In genomic region chr12:66493841-66494240, GRCh38 we compare ENCODE assay signal across 27 cellular contexts.
"Had no signal": no experiment of that assay in that cellular context is flagged by ENCODE, and none has a peak within 500 bp of the region (broad histone marks: within the 10 kb centered on the region; RNA-seq: fewer than 3 reads in every experiment).

No MANE protein-coding gene starts in this region.

- H3K27me3 ChIP-seq: heart right ventricle, hepatocyte, neural progenitor cell, neutrophil, right atrium auricular region, right lobe of liver, tibial nerve, uterus had no signal

- H3K79me2 ChIP-seq: hepatocyte, parathyroid adenoma had no signal

- H3K27ac Mint-ChIP-seq: mesothelial cell of epicardium; naive B cell; natural killer cell; neural progenitor cell; stimulated activated naive B cell treated with anti-CD40 and anti-IgM and Interleukin-4, amounts not matched to agents 10 μg/mL and 1 μg/mL and 100 μg/mL, for 72 hours; type B pancreatic cell had no signal

- H3K36me3 ChIP-seq: heart right ventricle, left ventricle myocardium inferior, neural progenitor cell, neutrophil, right atrium auricular region, right lobe of liver, tibial nerve, uterus had no signal

- H3K9ac ChIP-seq: neural progenitor cell, parathyroid adenoma had no signal

- H3K9me3 Mint-ChIP-seq: naive B cell, natural killer cell, type B pancreatic cell had no signal

- H3K4me1 ChIP-seq: heart right ventricle, left ventricle myocardium inferior, neural progenitor cell, parathyroid adenoma, psoas muscle, right atrium auricular region, right lobe of liver, tibial nerve, uterus had no signal

- H3K4me3 Mint-ChIP-seq: mesothelial cell of epicardium; naive B cell; natural killer cell; nephron progenitor cell; neural progenitor cell; stimulated activated naive B cell treated with anti-CD40 and anti-IgM and Interleukin-4, amounts not matched to agents 10 μg/mL and 1 μg/mL and 100 μg/mL, for 72 hours; type B pancreatic cell had no signal

- H2AFZ ChIP-seq: hepatocyte, neural progenitor cell, parathyroid adenoma had no signal

- DNase-seq: heart right ventricle; kidney glomerular epithelial cell; left colon; left ventricle myocardium inferior; mesendoderm; naive B cell; natural killer cell; nephron progenitor cell; occipital lobe; psoas muscle; right lobe of liver; stimulated activated CD4-positive, alpha-beta T cell treated with anti-CD3 and anti-CD28 coated beads, Interleukin-12 subunit alpha, Interleukin-12 subunit beta, amount 100 ng/mL, for 4 hours; stimulated activated CD4-positive, alpha-beta T cell treated with anti-CD3 and anti-CD28 coated beads, Interleukin-15, amount 100 ng/mL, for 24 hours; stimulated activated CD4-positive, alpha-beta T cell treated with anti-CD3 and anti-CD28 coated beads, Interleukin-2, amount 100 ng/mL, for 24 hours; stimulated activated CD4-positive, alpha-beta T cell treated with anti-CD3 and anti-CD28 coated beads, Interleukin-4, amount 100 ng/mL, for 1 hour; stimulated activated naive B cell treated with anti-CD40 and anti-IgM and Interleukin-4, amounts not matched to agents 10 μg/mL and 1 μg/mL and 100 μg/mL, for 72 hours; stimulated activated naive CD8-positive, alpha-beta T cell treated with anti-CD3 and anti-CD28 coated beads, Interleukin-15, Interleukin-2, amounts not matched to agents 100 U/mL and 50 U/mL, for 24 hours; uterus had no signal

- H3K36me3 Mint-ChIP-seq: naive B cell, natural killer cell, type B pancreatic cell had no signal

- H3K27ac ChIP-seq: heart right ventricle, hepatocyte, left ventricle myocardium inferior, neural progenitor cell, neutrophil, parathyroid adenoma, psoas muscle, right atrium auricular region, right lobe of liver, tibial nerve, uterus had no signal

- H3K27me3 Mint-ChIP-seq: type B pancreatic cell had no signal

- H3K4me2 ChIP-seq: hepatocyte, neural progenitor cell had no signal

- H3K4me1 Mint-ChIP-seq: mesothelial cell of epicardium; naive B cell; natural killer cell; nephron progenitor cell; stimulated activated naive B cell treated with anti-CD40 and anti-IgM and Interleukin-4, amounts not matched to agents 10 μg/mL and 1 μg/mL and 100 μg/mL, for 72 hours had no signal

- H3K9me3 ChIP-seq: neutrophil, psoas muscle, right atrium auricular region, right lobe of liver, uterus had no signal

- H3K4me3 ChIP-seq: heart right ventricle, hepatocyte, left ventricle myocardium inferior, lung, neural progenitor cell, psoas muscle, right atrium auricular region, right lobe of liver, tibial nerve, uterus had no signal

- ATAC-seq: heart right ventricle; left colon; natural killer cell; psoas muscle; right lobe of liver; stimulated activated naive B cell treated with anti-CD40 and anti-IgM and Interleukin-4, amounts not matched to agents 10 μg/mL and 1 μg/mL and 100 μg/mL, for 72 hours; stimulated activated naive CD8-positive, alpha-beta T cell treated with anti-CD3 and anti-CD28 coated beads, Interleukin-15, Interleukin-2, amounts not matched to agents 100 U/mL and 50 U/mL, for 24 hours had no signal
